In the genomic region with DNA sequence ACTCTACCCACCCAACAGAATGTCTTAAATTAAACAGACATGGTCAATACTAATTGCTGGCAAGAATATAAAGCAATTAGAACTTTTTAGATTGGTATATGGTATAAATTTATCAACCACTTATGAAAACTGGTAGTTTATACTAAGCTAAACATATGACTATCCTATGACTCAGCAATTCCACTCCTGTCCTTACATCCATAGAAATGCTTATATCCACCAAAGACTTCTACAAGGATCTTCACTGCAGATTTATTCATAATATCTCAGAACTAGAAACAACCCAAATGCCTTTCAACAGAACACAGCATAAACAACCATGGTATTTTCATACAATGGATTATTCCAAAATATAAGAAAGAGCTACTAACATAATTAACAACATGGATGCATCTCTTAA, we compare ENCODE assay signal across 2 cellular contexts.
A peak's percentile ranks its signal among the peaks of the same experiment; 100 is the strongest.
TF ChIP-seq lines count a peak whose summit lies in the region.

No MANE protein-coding gene starts in this region.

TF ChIP-seq in IMR-90, 13 proteins besides CTCF, POLR2A, EP300 and RAD21:
- TF ChIP-seq CEBPB (IDR thresholded peaks at IDR 0.05; ENCODE audit: low read depth, low read length): no peak
- TF ChIP-seq NFE2L2 (IDR thresholded peaks at IDR 0.05; ENCODE audit: low read depth, low read length): peak; percentile 98
- no peak for TF ChIP-seq SMC3 (IDR thresholded peaks at IDR 0.05; ENCODE audit: low read depth, low read length)
- no peak for TF ChIP-seq MXI1 (IDR thresholded peaks at IDR 0.05; ENCODE audit: borderline replicate concordance, low read depth, low read length)
- no peak for TF ChIP-seq BHLHE40 (IDR thresholded peaks at IDR 0.05; ENCODE audit: low read depth, low read length)
- TF ChIP-seq RFX5 (IDR thresholded peaks at IDR 0.05; ENCODE audit: low read depth, low read length): no peak
- no peak for TF ChIP-seq MAZ (IDR thresholded peaks at IDR 0.05; ENCODE audit: borderline replicate concordance, low read depth, low read length)
- TF ChIP-seq, protein P1, sequence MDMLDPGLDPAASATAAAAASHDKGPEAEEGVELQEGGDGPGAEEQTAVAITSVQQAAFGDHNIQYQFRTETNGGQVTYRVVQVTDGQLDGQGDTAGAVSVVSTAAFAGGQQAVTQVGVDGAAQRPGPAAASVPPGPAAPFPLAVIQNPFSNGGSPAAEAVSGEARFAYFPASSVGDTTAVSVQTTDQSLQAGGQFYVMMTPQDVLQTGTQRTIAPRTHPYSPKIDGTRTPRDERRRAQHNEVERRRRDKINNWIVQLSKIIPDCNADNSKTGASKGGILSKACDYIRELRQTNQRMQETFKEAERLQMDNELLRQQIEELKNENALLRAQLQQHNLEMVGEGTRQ (IDR thresholded peaks at IDR 0.05; ENCODE audit: low read depth, low read length): no peak
- TF ChIP-seq, protein P2, sequence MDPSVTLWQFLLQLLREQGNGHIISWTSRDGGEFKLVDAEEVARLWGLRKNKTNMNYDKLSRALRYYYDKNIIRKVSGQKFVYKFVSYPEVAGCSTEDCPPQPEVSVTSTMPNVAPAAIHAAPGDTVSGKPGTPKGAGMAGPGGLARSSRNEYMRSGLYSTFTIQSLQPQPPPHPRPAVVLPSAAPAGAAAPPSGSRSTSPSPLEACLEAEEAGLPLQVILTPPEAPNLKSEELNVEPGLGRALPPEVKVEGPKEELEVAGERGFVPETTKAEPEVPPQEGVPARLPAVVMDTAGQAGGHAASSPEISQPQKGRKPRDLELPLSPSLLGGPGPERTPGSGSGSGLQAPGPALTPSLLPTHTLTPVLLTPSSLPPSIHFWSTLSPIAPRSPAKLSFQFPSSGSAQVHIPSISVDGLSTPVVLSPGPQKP (IDR thresholded peaks at IDR 0.05; ENCODE audit: borderline replicate concordance, low read depth, low read length): no peak
- peak; percentile 66; the same call in 1 of the 2 replicates for TF ChIP-seq FOS (IDR thresholded peaks at IDR 0.05; ENCODE audit: low read depth, low read length)
- peak; percentile 90 for TF ChIP-seq MAFK (IDR thresholded peaks at IDR 0.05; ENCODE audit: low read depth, low read length)
- no peak for TF ChIP-seq RCOR1 (IDR thresholded peaks at IDR 0.05; ENCODE audit: insufficient replicate concordance, low read length)
- TF ChIP-seq CHD1 (IDR thresholded peaks at IDR 0.05; ENCODE audit: low read depth, low read length): no peak

TF ChIP-seq in SK-N-SH, 30 proteins besides CTCF, POLR2A, EP300 and RAD21:
- TF ChIP-seq, protein P3, sequence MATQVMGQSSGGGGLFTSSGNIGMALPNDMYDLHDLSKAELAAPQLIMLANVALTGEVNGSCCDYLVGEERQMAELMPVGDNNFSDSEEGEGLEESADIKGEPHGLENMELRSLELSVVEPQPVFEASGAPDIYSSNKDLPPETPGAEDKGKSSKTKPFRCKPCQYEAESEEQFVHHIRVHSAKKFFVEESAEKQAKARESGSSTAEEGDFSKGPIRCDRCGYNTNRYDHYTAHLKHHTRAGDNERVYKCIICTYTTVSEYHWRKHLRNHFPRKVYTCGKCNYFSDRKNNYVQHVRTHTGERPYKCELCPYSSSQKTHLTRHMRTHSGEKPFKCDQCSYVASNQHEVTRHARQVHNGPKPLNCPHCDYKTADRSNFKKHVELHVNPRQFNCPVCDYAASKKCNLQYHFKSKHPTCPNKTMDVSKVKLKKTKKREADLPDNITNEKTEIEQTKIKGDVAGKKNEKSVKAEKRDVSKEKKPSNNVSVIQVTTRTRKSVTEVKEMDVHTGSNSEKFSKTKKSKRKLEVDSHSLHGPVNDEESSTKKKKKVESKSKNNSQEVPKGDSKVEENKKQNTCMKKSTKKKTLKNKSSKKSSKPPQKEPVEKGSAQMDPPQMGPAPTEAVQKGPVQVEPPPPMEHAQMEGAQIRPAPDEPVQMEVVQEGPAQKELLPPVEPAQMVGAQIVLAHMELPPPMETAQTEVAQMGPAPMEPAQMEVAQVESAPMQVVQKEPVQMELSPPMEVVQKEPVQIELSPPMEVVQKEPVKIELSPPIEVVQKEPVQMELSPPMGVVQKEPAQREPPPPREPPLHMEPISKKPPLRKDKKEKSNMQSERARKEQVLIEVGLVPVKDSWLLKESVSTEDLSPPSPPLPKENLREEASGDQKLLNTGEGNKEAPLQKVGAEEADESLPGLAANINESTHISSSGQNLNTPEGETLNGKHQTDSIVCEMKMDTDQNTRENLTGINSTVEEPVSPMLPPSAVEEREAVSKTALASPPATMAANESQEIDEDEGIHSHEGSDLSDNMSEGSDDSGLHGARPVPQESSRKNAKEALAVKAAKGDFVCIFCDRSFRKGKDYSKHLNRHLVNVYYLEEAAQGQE (IDR thresholded peaks at IDR 0.05; ENCODE audit: low read depth, low read length): no peak
- TF ChIP-seq YY1 (IDR thresholded peaks at IDR 0.05; ENCODE audit: low read depth): no peak
- TF ChIP-seq JUND (IDR thresholded peaks at IDR 0.05): no peak
- no peak for TF ChIP-seq NRF1 (IDR thresholded peaks at IDR 0.05; ENCODE audit: low read depth, low read length)
- no peak for TF ChIP-seq GATA2 (CRISPR knock-in tag; IDR thresholded peaks at IDR 0.05)
- TF ChIP-seq, protein P4, sequence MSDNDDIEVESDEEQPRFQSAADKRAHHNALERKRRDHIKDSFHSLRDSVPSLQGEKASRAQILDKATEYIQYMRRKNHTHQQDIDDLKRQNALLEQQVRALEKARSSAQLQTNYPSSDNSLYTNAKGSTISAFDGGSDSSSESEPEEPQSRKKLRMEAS (IDR thresholded peaks at IDR 0.05; ENCODE audit: low read depth): no peak
- TF ChIP-seq SIN3A (IDR thresholded peaks at IDR 0.05; ENCODE audit: borderline replicate concordance, low read depth, low read length): no peak
- TF ChIP-seq, protein P1 (IDR thresholded peaks at IDR 0.05; ENCODE audit: borderline replicate concordance, low read depth, low read length): no peak
- no peak for TF ChIP-seq POLR2AphosphoS5 (IDR thresholded peaks at IDR 0.05; ENCODE audit: low read depth, low read length)
- TF ChIP-seq TEAD4 (IDR thresholded peaks at IDR 0.05; ENCODE audit: borderline replicate concordance, insufficient read depth): no peak
- no peak for TF ChIP-seq ELF1 (IDR thresholded peaks at IDR 0.05)
